26 cellular contexts compared by ENCODE assay signal in genomic region chr1:196563768-196564167, GRCh38. TPM values are rescaled to one million over a fixed set of nuclear protein-coding genes. Genes with fewer than 3 reads are reported as not detected.
"Had no signal": no experiment of that assay in that cellular context is flagged by ENCODE, and none has a peak within 500 bp of the region (broad histone marks: within the 10 kb centered on the region; RNA-seq: fewer than 3 reads in every experiment).

No MANE protein-coding gene starts in this region.

- H3K4me3 ChIP-seq: neural progenitor cell, ovary, psoas muscle, right lobe of liver, sigmoid colon, stomach, thoracic aorta, thyroid gland, tibial nerve, upper lobe of left lung, vagina had no signal

- FAIRE-seq: urothelium cell line had no signal

- DNase-seq: natural killer cell; occipital lobe; ovary; posterior cingulate gyrus; psoas muscle; right cardiac atrium; right lobe of liver; sigmoid colon; small intestine; stimulated activated CD4-positive, alpha-beta T cell treated with anti-CD3 and anti-CD28 coated beads, Interleukin-15, amount 100 ng/mL, for 24 hours; stimulated activated CD4-positive, alpha-beta T cell treated with anti-CD3 and anti-CD28 coated beads, Interleukin-2, amount 100 ng/mL, for 24 hours; stimulated activated CD4-positive, alpha-beta T cell treated with anti-CD3 and anti-CD28 coated beads, Interleukin-2, amount 100 ng/mL, for 48 hours; stimulated activated CD4-positive, alpha-beta T cell treated with anti-CD3 and anti-CD28 coated beads, Interleukin-4, amount 100 ng/mL, for 24 hours; stimulated activated naive B cell treated with anti-CD40 and anti-IgM and Interleukin-4, amounts not matched to agents 10 μg/mL and 1 μg/mL and 100 μg/mL, for 72 hours; stimulated activated naive CD4-positive, alpha-beta T cell treated with Interleukin-2 at 50 U/mL for 16 hours; stomach; thyroid gland; trophoblast cell; upper lobe of left lung had no signal

- H3K4me1 ChIP-seq: neural progenitor cell, parathyroid adenoma, psoas muscle, sigmoid colon, stomach, vagina had no signal

- H3K9ac ChIP-seq: neural progenitor cell, parathyroid adenoma had no signal

- H3K36me3 ChIP-seq: ovary, right lobe of liver, sigmoid colon, stomach, thoracic aorta, thyroid gland, tibial nerve, upper lobe of left lung, vagina had no signal

- ATAC-seq: natural killer cell; psoas muscle; right cardiac atrium; right lobe of liver; stimulated activated effector memory CD8-positive, alpha-beta T cell treated with anti-CD3 and anti-CD28 coated beads, Interleukin-12 subunit alpha, Interleukin-12 subunit beta, amount 100 ng/mL, for 72 hours; stimulated activated naive B cell treated with anti-CD40 and anti-IgM and Interleukin-4, amounts not matched to agents 10 μg/mL and 1 μg/mL and 100 μg/mL, for 72 hours had no signal

- H3K27ac ChIP-seq: neural progenitor cell, ovary, parathyroid adenoma, psoas muscle, right lobe of liver, sigmoid colon, stomach, thoracic aorta, thyroid gland, tibial nerve, upper lobe of left lung, vagina had no signal

- H3K27me3 ChIP-seq: neural progenitor cell, ovary, right lobe of liver, sigmoid colon, stomach, thyroid gland, tibial nerve, upper lobe of left lung, vagina had no signal

- H3K79me2 ChIP-seq: parathyroid adenoma had no signal

- H2AFZ ChIP-seq: neural progenitor cell, parathyroid adenoma had no signal

- H3K9me3 ChIP-seq: ovary, sigmoid colon, thyroid gland, vagina had no signal

- H3K4me2 ChIP-seq: neural progenitor cell had no signal

RNA-seq across cellular contexts. Expression of gene KCNT2, which starts 44.5 kb away (rescaled TPM):
- total RNA-seq: natural killer cell had no signal
